12 cellular contexts compared by ENCODE assay signal in genomic region chr11:72753341-72754148, GRCh38. TPM values are rescaled to one million over a fixed set of nuclear protein-coding genes. Genes with fewer than 3 reads are reported as not detected.
DNase-seq lines count a peak whose midpoint lies in the region; TF ChIP-seq lines count a peak whose summit lies in the region.
"Had no signal": no experiment of that assay in that cellular context is flagged by ENCODE, and none has a peak within 500 bp of the region (broad histone marks: within the 10 kb centered on the region; RNA-seq: fewer than 3 reads in every experiment).

No MANE protein-coding gene starts in this region.

- H3K27ac Mint-ChIP-seq in IgD-negative memory B cell (peak overlapping the region; percentile 53 to 70 (median 64)), chondrocyte (ENCODE audit: unreplicated experiment) (no peak overlapping the region), nephron (no peak overlapping the region)

- TF ChIP-seq CTCF in chondrocyte (IDR thresholded peaks at IDR 0.05) (peak; percentile 23), nephron (IDR thresholded peaks at IDR 0.05; ENCODE audit: unreplicated experiment in 3 of 3) (no peak)

- H3K27me3 Mint-ChIP-seq in IgD-negative memory B cell = no peaks in the 10 kb centered on the region
- no peaks in the 10 kb centered on the region for H3K27me3 Mint-ChIP-seq in chondrocyte (ENCODE audit: low read depth)
- H3K27me3 Mint-ChIP-seq in nephron (ENCODE audit: low read depth) = peaks cover 6% of the 10 kb centered on the region

- H3K4me3 Mint-ChIP-seq in IgD-negative memory B cell (peak overlapping the region; percentile 12 to 97 (median 70)), chondrocyte (ENCODE audit: unreplicated experiment) (no peak overlapping the region), nephron (peak overlapping the region; percentile 84 to 90 (median 88))

- H3K9me3 Mint-ChIP-seq in IgD-negative memory B cell (no peaks in the 10 kb centered on the region), chondrocyte (ENCODE audit: low read depth) (no peaks in the 10 kb centered on the region), nephron (no peaks in the 10 kb centered on the region)

- DNase-seq in COLO668 (lab: John Stamatoyannopoulos, UW; ENCODE audit: unreplicated experiment) (peak; percentile 3), chondrocyte (ENCODE audit: low spot score) (no peak), NOMO-1 treated with DMSO at 0.1 percent for 48 hours (lab: John Stamatoyannopoulos, UW; ENCODE audit: unreplicated experiment) (no peak), cerebellar nuclear complex (lab: John Stamatoyannopoulos, UW) (no peak), NCI-H1930 (lab: John Stamatoyannopoulos, UW) (no peak)
- no peak for DNase-seq in activated CD8-positive, alpha-beta memory T cell treated with anti-CD3 and anti-CD28 coated beads, Interleukin-2, amount 50 U/mL, for 48 hours
- DNase-seq: activated CD4-positive, alpha-beta T cell treated with anti-CD3 and anti-CD28 coated beads for 4 hours; effector memory CD4-positive, alpha-beta T cell; GOT3; NCI-H524 treated with DMSO at 0.1 percent for 48 hours had no signal

- peaks cover 2% of the 10 kb centered on the region for H3K36me3 Mint-ChIP-seq in IgD-negative memory B cell
- peaks cover 22% of the 10 kb centered on the region for H3K36me3 Mint-ChIP-seq in chondrocyte (ENCODE audit: low read depth)
- peaks cover 17% of the 10 kb centered on the region for H3K36me3 Mint-ChIP-seq in nephron (ENCODE audit: low read depth)

- H3K4me1 Mint-ChIP-seq in IgD-negative memory B cell (peaks cover 26 to 28% (median 26%) of the 10 kb centered on the region in 3 donors), chondrocyte (ENCODE audit: low read depth) (peaks cover 28% of the 10 kb centered on the region), nephron (peaks cover 10% of the 10 kb centered on the region)

RNA-seq across cellular contexts. Expression of gene ARAP1, which starts 1.3 kb away (rescaled TPM):
- 20.7 TPM for polyA plus RNA-seq in IgD-negative memory B cell
- total RNA-seq in chondrocyte = 45.3 to 67.4 TPM (median 48.1 TPM) in 3 replicates

RNA-seq across cellular contexts. Expression of gene STARD10, which starts 40.3 kb away (rescaled TPM):
- 33.4 TPM for polyA plus RNA-seq in IgD-negative memory B cell
- 58.8 to 81.0 TPM (median 79.4 TPM) in 3 replicates for total RNA-seq in chondrocyte

Comparison
In these comparisons a context has a peak if more than half of its experiments do, and no peak if none do; other contexts are left out.
1. H3K27ac Mint-ChIP-seq: peak in IgD-negative memory B cell (3 of 3); none in chondrocyte (single experiment) and nephron (0 of 3).